ENCODE assay signal across 8 cellular contexts in the genomic region with DNA sequence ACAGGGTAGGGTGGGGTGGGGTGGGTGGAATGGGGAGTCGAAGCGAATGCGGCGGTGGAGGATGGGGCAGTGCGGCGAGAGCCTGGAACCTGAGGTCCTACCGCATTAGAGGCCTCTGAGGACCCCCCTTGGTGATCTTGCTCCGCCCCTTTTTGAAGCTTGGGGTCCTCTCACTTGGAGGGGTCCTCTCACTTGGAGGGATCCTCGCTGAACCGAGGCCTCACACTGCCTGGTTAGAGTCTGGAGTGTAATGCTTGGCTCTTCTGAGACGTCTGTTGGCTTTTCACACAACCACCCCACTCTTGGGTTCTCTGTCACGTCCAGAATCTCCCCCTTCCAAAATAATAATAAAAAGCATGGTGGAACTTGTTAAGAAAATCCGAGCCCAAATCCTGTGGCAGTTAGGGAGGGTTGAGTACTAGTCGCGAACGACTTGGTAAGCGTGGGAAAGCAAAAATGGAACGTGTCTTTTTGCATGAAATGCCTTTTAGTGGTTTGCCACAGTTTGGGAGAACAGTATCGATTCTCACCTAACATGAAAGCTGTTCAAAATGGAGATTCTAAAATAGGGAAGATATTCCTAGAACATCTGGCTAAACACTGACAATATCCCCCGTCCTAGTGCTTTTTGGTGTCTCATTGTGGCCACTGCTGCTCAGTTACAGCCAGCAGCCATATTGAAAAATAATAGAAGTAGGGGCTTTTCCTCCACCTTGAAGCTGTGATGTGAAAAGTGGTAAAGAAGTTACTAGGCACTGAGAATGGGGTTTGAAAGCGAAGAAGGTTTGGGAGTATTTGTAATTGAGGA. TPM values are rescaled to one million over a fixed set of nuclear protein-coding genes. Genes with fewer than 3 reads are reported as not detected.
DNase-seq lines count a peak whose midpoint lies in the region; ATAC-seq, FAIRE-seq and TF ChIP-seq lines count a peak whose summit lies in the region.

No MANE protein-coding gene starts in this region.

- H3K36me3 Mint-ChIP-seq in activated T-helper 2 cell treated with anti-CD3 and anti-CD28 coated beads, Interferon-gamma antibody, Interleukin-2, Interleukin-4, amounts not matched to agents 10 μg/mL and 5 μg/mL and 100 μg/mL, durations not matched to agents 14 hours and 24 hours and 36 hours (ENCODE audit: low read depth): peaks cover 39% of the 10 kb centered on the region

- H3K9me3 ChIP-seq in keratinocyte (ENCODE audit: control insufficient read depth, low read depth, low read length) (no peaks in the 10 kb centered on the region), subcutaneous abdominal adipose tissue (ENCODE audit: control insufficient read depth in 5 of 5, low read length in 5 of 5) (no peaks in the 10 kb centered on the region)

- peak overlapping the region; percentile 96 for H3K4me2 ChIP-seq in keratinocyte (ENCODE audit: control insufficient read depth, extremely low read depth, insufficient read depth, low read depth, low read length)

- H4K20me1 ChIP-seq in keratinocyte (ENCODE audit: control insufficient read depth, extremely low read depth, insufficient read depth, low read length): peaks cover 3% of the 10 kb centered on the region

- H3K4me3 Mint-ChIP-seq in activated T-helper 2 cell treated with anti-CD3 and anti-CD28 coated beads, Interferon-gamma antibody, Interleukin-2, Interleukin-4, amounts not matched to agents 10 μg/mL and 5 μg/mL and 100 μg/mL, durations not matched to agents 14 hours and 24 hours and 36 hours (ENCODE audit: low read depth): peak overlapping the region; percentile 95

- H3K27ac Mint-ChIP-seq in activated T-helper 2 cell treated with anti-CD3 and anti-CD28 coated beads, Interferon-gamma antibody, Interleukin-2, Interleukin-4, amounts not matched to agents 10 μg/mL and 5 μg/mL and 100 μg/mL, durations not matched to agents 14 hours and 24 hours and 36 hours: peak overlapping the region; percentile 98

- H3K36me3 ChIP-seq in keratinocyte (ENCODE audit: control insufficient read depth in 2 of 2, extremely low read depth in 1 of 2, insufficient read depth in 2 of 2, low read length in 2 of 2): peaks cover 4 to 21% of the 10 kb centered on the region in 2 experiments
- peaks cover 5 to 16% (median 11%) of the 10 kb centered on the region in 5 donors for H3K36me3 ChIP-seq in subcutaneous abdominal adipose tissue (ENCODE audit: control insufficient read depth in 5 of 5, insufficient read depth in 5 of 5, low read length in 5 of 5)

- peaks cover 22% of the 10 kb centered on the region for H3K4me1 ChIP-seq in keratinocyte (ENCODE audit: control insufficient read depth, extremely low read depth, insufficient read depth, low read length)
- peaks cover 5 to 29% (median 25%) of the 10 kb centered on the region in 5 donors for H3K4me1 ChIP-seq in subcutaneous abdominal adipose tissue (ENCODE audit: control insufficient read depth in 5 of 5, insufficient read depth in 5 of 5, low read length in 5 of 5)

- no peak for DNase-seq in activated T-helper 2 cell treated with anti-CD3 and anti-CD28 coated beads, Interferon-gamma antibody, Interleukin-2, Interleukin-4, amounts not matched to agents 10 μg/mL and 5 μg/mL and 100 μg/mL, durations not matched to agents 14 hours and 24 hours and 36 hours (ENCODE audit: low spot score)
- DNase-seq in keratinocyte (ENCODE audit: low read depth, low spot score) (no peak), mesenteric fat pad (ENCODE audit: low spot score) (no peak)
- DNase-seq in central memory CD4-positive, alpha-beta T cell: no peak

- H2AFZ ChIP-seq in keratinocyte (ENCODE audit: control insufficient read depth, low read length): peak overlapping the region; percentile 41

- H3K27me3 Mint-ChIP-seq in activated T-helper 2 cell treated with anti-CD3 and anti-CD28 coated beads, Interferon-gamma antibody, Interleukin-2, Interleukin-4, amounts not matched to agents 10 μg/mL and 5 μg/mL and 100 μg/mL, durations not matched to agents 14 hours and 24 hours and 36 hours (ENCODE audit: low read depth): no peaks in the 10 kb centered on the region

- H3K9me1 ChIP-seq in keratinocyte (ENCODE audit: control insufficient read depth, extremely low read depth, insufficient read depth, low read length): no peaks in the 10 kb centered on the region

- intact Hi-C loops in activated T-helper 2 cell treated with anti-CD3 and anti-CD28 coated beads, Interferon-gamma antibody, Interleukin-2, Interleukin-4, amounts not matched to agents 10 μg/mL and 5 μg/mL and 100 μg/mL, durations not matched to agents 14 hours and 24 hours and 36 hours (cut with micrococcal nuclease): loop anchor here (1.0 to 5.0 kb wide), 10 partner anchors 29 to 1420 kb away; a partner anchor contains a TSS

- H3K27ac ChIP-seq in C4-2B: peak overlapping the region; percentile 81
- peak overlapping the region; percentile 93 for H3K27ac ChIP-seq in keratinocyte (ENCODE audit: control insufficient read depth, insufficient read depth, low read length)
- H3K27ac ChIP-seq in subcutaneous abdominal adipose tissue (ENCODE audit: low read depth, low read length): peak overlapping the region; percentile 88

- peak; percentile 32 for FAIRE-seq in keratinocyte (lab: Jason Lieb, UNC)

- H3K27me3 ChIP-seq in keratinocyte (ENCODE audit: control insufficient read depth, extremely low read depth, insufficient read depth, low read length): no peaks in the 10 kb centered on the region
- no peaks in the 10 kb centered on the region for H3K27me3 ChIP-seq in subcutaneous abdominal adipose tissue (ENCODE audit: control insufficient read depth in 5 of 5, insufficient read depth in 4 of 5, low read length in 5 of 5)

- dilution Hi-C loops in keratinocyte (cut with MboI; ENCODE audit: extremely low pct_ligation_motif_present, low sequenced_read_pairs): no loop called here

- no peaks in the 10 kb centered on the region for H3K9me3 Mint-ChIP-seq in activated T-helper 2 cell treated with anti-CD3 and anti-CD28 coated beads, Interferon-gamma antibody, Interleukin-2, Interleukin-4, amounts not matched to agents 10 μg/mL and 5 μg/mL and 100 μg/mL, durations not matched to agents 14 hours and 24 hours and 36 hours

- H3K9ac ChIP-seq in keratinocyte (ENCODE audit: control insufficient read depth, extremely low read depth, insufficient read depth, low read length) (peak overlapping the region; percentile 97), subcutaneous abdominal adipose tissue (ENCODE audit: low read length in 5 of 5) (peak overlapping the region; percentile 74 to 90 (median 77))

- peaks cover 28% of the 10 kb centered on the region for H3K4me1 Mint-ChIP-seq in activated T-helper 2 cell treated with anti-CD3 and anti-CD28 coated beads, Interferon-gamma antibody, Interleukin-2, Interleukin-4, amounts not matched to agents 10 μg/mL and 5 μg/mL and 100 μg/mL, durations not matched to agents 14 hours and 24 hours and 36 hours (ENCODE audit: low read depth)

- H3K4me3 ChIP-seq in keratinocyte (ENCODE audit: control insufficient read depth in 2 of 3, extremely low read depth in 1 of 3, insufficient read depth in 2 of 3, low read depth in 1 of 3, low read length in 3 of 3) (peak overlapping the region; percentile 60 to 77 (median 76)), subcutaneous abdominal adipose tissue (ENCODE audit: low read depth in 1 of 5, low read length in 5 of 5) (peak overlapping the region; percentile 85 to 97 (median 95))

- ATAC-seq in HG03025 (IDR thresholded peaks at IDR 0.05; ENCODE audit: low FRiP score, unreplicated experiment): peak; percentile 12
- ATAC-seq in GM18870 (IDR thresholded peaks at IDR 0.05; ENCODE audit: unreplicated experiment): no peak

- peaks cover 52% of the 10 kb centered on the region for H3K79me2 ChIP-seq in keratinocyte (ENCODE audit: control insufficient read depth, insufficient read depth, low read length)

- TF ChIP-seq CTCF in C4-2B (conservative IDR thresholded peaks at IDR 0.05): no peak
- TF ChIP-seq CTCF in keratinocyte (optimal IDR thresholded peaks at IDR 0.05 in 1 of 3, IDR thresholded peaks at IDR 0.05 in 1 of 3, conservative IDR thresholded peaks at IDR 0.05 in 1 of 3; ENCODE audit: extremely low read depth in 1 of 3, insufficient read depth in 2 of 3, low read length in 3 of 3): no peak

RNA-seq across cellular contexts. Expression of a gene that starts 0.8 kb away (rescaled TPM):
- 103 and 110 TPM in 2 replicates for total RNA-seq in activated T-helper 2 cell treated with anti-CD3 and anti-CD28 coated beads, Interferon-gamma antibody, Interleukin-2, Interleukin-4, amounts not matched to agents 10 μg/mL and 5 μg/mL and 100 μg/mL, durations not matched to agents 14 hours and 24 hours and 36 hours
- polyA plus RNA-seq in keratinocyte: 81.5 to 143 TPM (median 104 TPM) in 3 replicates
- 14.6 TPM for polyA plus RNA-seq in keratinocyte (2011; ENCODE audit: low read depth)
- polyA plus RNA-seq in keratinocyte (2011; cell fraction: cytosol; rRNA removed): 56.8 and 91.0 TPM in 2 replicates
- 35.3 and 43.8 TPM in 2 replicates for polyA plus RNA-seq in keratinocyte (2011; cell fraction: nucleus; rRNA removed)
- 66.1 and 88.2 TPM in 2 replicates for polyA plus RNA-seq in keratinocyte (2012; ENCODE audit: low replicate concordance)
- polyA minus RNA-seq in keratinocyte: 17.2 to 29.0 TPM (median 22.5 TPM) in 3 replicates
- 22.1 TPM for polyA minus RNA-seq in keratinocyte (2011; cell fraction: cytosol; rRNA and poly(A)+ RNA removed)
- 6.0 and 11.0 TPM in 2 replicates for polyA minus RNA-seq in keratinocyte (2011; cell fraction: nucleus; rRNA and poly(A)+ RNA removed)
- 44.8 TPM for total RNA-seq in mesenteric fat pad
